In the genomic region with DNA sequence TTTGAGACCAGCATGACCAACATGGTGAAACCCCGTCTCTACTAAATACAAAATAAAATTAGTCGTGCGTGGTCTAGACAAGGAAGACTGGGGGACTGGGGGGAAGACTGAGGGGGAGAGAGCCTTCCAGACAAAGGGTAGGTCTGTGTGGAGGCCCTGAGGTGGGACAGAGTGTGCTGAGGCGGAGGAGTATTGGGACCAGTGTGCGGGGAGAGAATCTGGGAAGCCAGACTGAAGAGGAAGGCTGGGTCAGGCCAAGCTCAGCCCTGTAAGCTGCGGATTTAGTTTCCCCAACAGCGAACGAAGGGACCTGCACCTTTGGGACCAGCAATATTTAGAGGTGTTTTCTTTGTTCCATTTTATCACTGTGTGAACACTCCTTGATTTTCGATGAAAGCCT, we compare ENCODE assay signal across 23 cellular contexts. TPM values are rescaled to one million over a fixed set of nuclear protein-coding genes. Genes with fewer than 3 reads are reported as not detected.
DNase-seq lines count a peak whose midpoint lies in the region; ATAC-seq, FAIRE-seq and TF ChIP-seq lines count a peak whose summit lies in the region.
"Had no signal": no experiment of that assay in that cellular context is flagged by ENCODE, and none has a peak within 500 bp of the region (broad histone marks: within the 10 kb centered on the region; RNA-seq: fewer than 3 reads in every experiment).

No MANE protein-coding gene starts in this region.

- H4K8ac ChIP-seq in H1 (ENCODE audit: extremely low read depth, insufficient read depth, low read length) (peak overlapping the region; percentile 73), neuronal stem cell (ENCODE audit: low read depth, low read length) (peak overlapping the region; percentile 56)

- H3K56ac ChIP-seq in H1 (replicated peaks; ENCODE audit: insufficient read length, low read depth, low read length), result no peak overlapping the region

- H2BK120ac ChIP-seq in H1 (replicated peaks; ENCODE audit: low read depth, low read length) (no peak overlapping the region), neuronal stem cell (ENCODE audit: low read depth, low read length) (no peak overlapping the region)

- H3K4me2 ChIP-seq in H1 (ENCODE audit: insufficient read depth in 1 of 2, low read depth in 2 of 2, low read length in 2 of 2), result no peak overlapping the region
- H3K4me2 ChIP-seq in neuronal stem cell (ENCODE audit: insufficient read depth, low read length, poor library complexity, severe bottlenecking), result no peak overlapping the region

- TF ChIP-seq CTCF in H1 (IDR thresholded peaks at IDR 0.05; ENCODE audit: control extremely low read depth in 1 of 3, insufficient read depth in 1 of 3, low read depth in 1 of 3, low read length in 3 of 3), result no peak

- H4K5ac ChIP-seq in H1 (ENCODE audit: insufficient read length, low read depth, low read length), result no peak overlapping the region

- TF ChIP-seq POLR2A in H1 (IDR thresholded peaks at IDR 0.05; ENCODE audit: control extremely low read depth in 1 of 2, low read depth in 2 of 2, low read length in 2 of 2), result no peak

- DNase-seq in H1 (ENCODE audit: low read depth in 1 of 2, low spot score in 2 of 2) (no peak), neuronal stem cell (ENCODE audit: low spot score) (no peak), germinal center (ENCODE audit: low spot score) (no peak), UCSD-AML1 (lab: John Stamatoyannopoulos, UW; ENCODE audit: unreplicated experiment) (no peak)
- DNase-seq in stimulated activated naive CD4-positive, alpha-beta T cell (lab: John Stamatoyannopoulos, UW), result no peak
- DNase-seq: ACHN; C1 segment of cervical spinal cord; CD8-positive, alpha-beta memory T cell; DMS53; EL; GM23248; Karpas-422; MG63; NCI-H1092; NCI-H1436 treated with DMSO at 0.1 percent for 48 hours; NCI-H2029 treated with DMSO at 0.1 percent for 48 hours; NCI-H2171; NCI-H526 had no signal

- CTCF ChIA-PET in H1 (lab: Charles Lee; ENCODE audit: partially characterized antibody), result interaction anchor here (1.2 to 6.1 kb wide), 3 partner anchors 9 to 25 kb away, joined by 3 to 41 read pairs (median 4); no protein-coding TSS in a partner anchor

- H3K9ac ChIP-seq in H1 (replicated peaks in 1 of 4; ENCODE audit: extremely low read depth in 1 of 4, low read depth in 3 of 4, low read length in 3 of 4) (no peak overlapping the region), neuronal stem cell (ENCODE audit: low read depth, low read length, poor library complexity) (no peak overlapping the region)
- H3K9ac ChIP-seq: GM23248 had no signal

- H3K18ac ChIP-seq in H1 (ENCODE audit: extremely low read depth, low read length) (no peak overlapping the region), neuronal stem cell (ENCODE audit: low read length) (peak overlapping the region; percentile 67)

- POLR2A ChIA-PET in H1 (lab: Charles Lee; ENCODE audit: partially characterized antibody), result interaction anchor here (0.9 to 4.3 kb wide), 5 partner anchors 11 to 97 kb away, joined by 3 to 34 read pairs (median 3); a partner anchor contains a TSS

- TF ChIP-seq RAD21 in H1 (IDR thresholded peaks at IDR 0.05 in 1 of 2, conservative IDR thresholded peaks at IDR 0.05 in 1 of 2; ENCODE audit: low read depth in 2 of 2, low read length in 2 of 2), result no peak

- H3K9me3 ChIP-seq in H1 (ENCODE audit: insufficient read depth in 2 of 2, low read depth in 1 of 2, low read length in 1 of 2), result no peaks in the 10 kb centered on the region
- H3K9me3 ChIP-seq in neuronal stem cell (replicated peaks in 1 of 2; ENCODE audit: control insufficient read depth in 2 of 2, insufficient read depth in 1 of 2, low read depth in 1 of 2, low read length in 2 of 2), result no peaks in the 10 kb centered on the region

- H3K4me1 ChIP-seq in H1 (replicated peaks in 1 of 4; ENCODE audit: control insufficient read depth in 3 of 4, insufficient read depth in 4 of 4, low read length in 3 of 4) (peaks cover 0 to 4% (median under 1%) of the 10 kb centered on the region in 4 experiments; a peak in 2 of 7 replicates), neuronal stem cell (ENCODE audit: control insufficient read depth in 2 of 2, insufficient read depth in 1 of 2, low read depth in 1 of 2, low read length in 2 of 2) (peaks cover 4 to 7% of the 10 kb centered on the region in 2 donors)

- H3K4ac ChIP-seq in H1 (replicated peaks; ENCODE audit: insufficient read length, low read depth, low read length) (no peak overlapping the region), neuronal stem cell (ENCODE audit: low read length) (no peak overlapping the region)

- no peaks in the 10 kb centered on the region for H4K20me1 ChIP-seq in H1 (replicated peaks in 1 of 2; ENCODE audit: control insufficient read depth in 1 of 2, insufficient read depth in 2 of 2, low read length in 2 of 2)

- no peak overlapping the region for H4K91ac ChIP-seq in H1 (replicated peaks; ENCODE audit: insufficient read length, low read length)
- no peak overlapping the region for H4K91ac ChIP-seq in neuronal stem cell (ENCODE audit: low read depth, low read length, poor library complexity)

- no peak for FAIRE-seq in H1 (lab: Jason Lieb, UNC)
- FAIRE-seq: GM12878, GM19239 had no signal

- no peak overlapping the region for H2AK5ac ChIP-seq in H1 (ENCODE audit: low read depth, low read length)
- no peak overlapping the region for H2AK5ac ChIP-seq in neuronal stem cell (ENCODE audit: low read depth, low read length)

- ATAC-seq in SK-N-SH treated with all-trans-retinoic acid at 6 μM for 48 hours, result peak; percentile 28; the same call in 1 of the 3 replicates
- no peak for ATAC-seq in GM18861 (IDR thresholded peaks at IDR 0.05; ENCODE audit: unreplicated experiment)
- ATAC-seq: GM12878 had no signal

- no peaks in the 10 kb centered on the region for H3K79me2 ChIP-seq in H1 (ENCODE audit: control insufficient read depth in 1 of 2, insufficient read depth in 2 of 2, low read length in 2 of 2)

- H3K23ac ChIP-seq in H1 (ENCODE audit: insufficient read length), result no peak overlapping the region
- H3K23ac ChIP-seq in neuronal stem cell (ENCODE audit: low read depth, low read length, poor library complexity), result no peak overlapping the region

- H3K27ac ChIP-seq in H1 (ENCODE audit: low read depth, low read length) (no peak overlapping the region), neuronal stem cell (replicated peaks; ENCODE audit: low read length) (no peak overlapping the region)
- H3K27ac ChIP-seq: GM23248, HL-60 had no signal

- H2BK15ac ChIP-seq in H1 (ENCODE audit: low read length), result no peak overlapping the region
- H2BK15ac ChIP-seq in neuronal stem cell (ENCODE audit: low read length), result peak overlapping the region; percentile 92

- no peak overlapping the region for H3K4me3 ChIP-seq in H1 (ENCODE audit: extremely low read depth in 1 of 4, insufficient read depth in 2 of 4, low read depth in 3 of 4, low read length in 4 of 4)
- no peak overlapping the region for H3K4me3 ChIP-seq in neuronal stem cell (ENCODE audit: low read length in 2 of 2)
- H3K4me3 ChIP-seq: GM12878, GM23248, MG63 had no signal

- no peak overlapping the region for H2BK20ac ChIP-seq in H1 (ENCODE audit: low read length)

- no peaks in the 10 kb centered on the region for H3K36me3 ChIP-seq in H1 (ENCODE audit: control insufficient read depth in 2 of 4, insufficient read depth in 4 of 4, low read length in 3 of 4)
- no peaks in the 10 kb centered on the region for H3K36me3 ChIP-seq in neuronal stem cell (replicated peaks in 1 of 2; ENCODE audit: control insufficient read depth in 2 of 2, insufficient read depth in 2 of 2, low read length in 2 of 2)
- H3K36me3 ChIP-seq: MG63 had no signal

- H3K14ac ChIP-seq in H1 (ENCODE audit: insufficient read length) (no peak overlapping the region), neuronal stem cell (ENCODE audit: low read length) (no peak overlapping the region)

- no peaks in the 10 kb centered on the region for H3K79me1 ChIP-seq in H1 (ENCODE audit: low read depth, low read length)
- no peaks in the 10 kb centered on the region for H3K79me1 ChIP-seq in neuronal stem cell (ENCODE audit: low read depth, low read length)

- H2BK12ac ChIP-seq in H1 (ENCODE audit: low read depth, low read length) (no peak overlapping the region), neuronal stem cell (ENCODE audit: low read length) (no peak overlapping the region)

- TF ChIP-seq EP300 in H1 (IDR thresholded peaks at IDR 0.05; ENCODE audit: borderline replicate concordance in 1 of 2, low read depth in 2 of 2, low read length in 2 of 2), result no peak

- H3K23me2 ChIP-seq in H1 (ENCODE audit: low read depth, low read length), result no peaks in the 10 kb centered on the region

- H2AFZ ChIP-seq in H1 (ENCODE audit: low read length) (peak overlapping the region; percentile 1; the same call in 1 of the 2 replicates), neuronal stem cell (ENCODE audit: low read length) (peak overlapping the region; percentile 61)
- H2AFZ ChIP-seq: GM23248 had no signal

- H3K27me3 ChIP-seq in H1 (replicated peaks in 1 of 4; ENCODE audit: control insufficient read depth in 3 of 4, extremely low read depth in 1 of 4, insufficient read depth in 3 of 4, low read length in 3 of 4) (no peaks in the 10 kb centered on the region), neuronal stem cell (ENCODE audit: control insufficient read depth in 3 of 3, insufficient read depth in 3 of 3, low read depth in 1 of 3, low read length in 3 of 3) (peaks cover 0 to 2% (median 0%) of the 10 kb centered on the region in 3 experiments)
- H3K27me3 ChIP-seq: MG63 had no signal

- H2BK5ac ChIP-seq in H1 (ENCODE audit: low read depth, low read length), result no peak overlapping the region
- H2BK5ac ChIP-seq in neuronal stem cell (ENCODE audit: low read length), result no peak overlapping the region

- WGBS in H1 (ENCODE audit: extremely low coverage in 1 of 2, insufficient coverage in 1 of 2, insufficient read length in 1 of 2, insufficient replicate concordance in 2 of 2, low coverage in 1 of 2, low lambda C conversion rate in 2 of 2, missing lambda C conversion rate in 1 of 2), 2 experiments, result 93% methylated on average over 9 of the region's 9 CpGs; no CpG with 5 or more reads in 1 of the 2 experiments
- no CpG with 5 or more reads among the region's 9 CpGs for WGBS in neuronal stem cell (ENCODE audit: extremely low coverage in 2 of 2, insufficient read length in 2 of 2, insufficient replicate concordance in 1 of 2), 2 donors

RNA-seq across cellular contexts. Expression of a gene that starts 39.2 kb away (rescaled TPM):
- total RNA-seq in H1 (2021; fragmentation: NEBNext Ultra II Directional; extraction: Animal tissue kit (Norgen Biotek cat#: 25700)), result 23.8 and 26.1 TPM in 2 replicates
- polyA plus RNA-seq in H1 (2011; rRNA removed), result 15.8 and 16.2 TPM in 2 replicates
- polyA plus RNA-seq in H1 (2011; cell fraction: cytosol; rRNA removed), result 19.5 TPM
- 21.1 TPM for polyA plus RNA-seq in H1 (2011; cell fraction: nucleus; rRNA removed)
- 19.7 to 29.1 TPM (median 26.3 TPM) in 4 replicates for polyA plus RNA-seq in H1 (2012, experiment 1 of 2)
- 23.8 TPM for polyA plus RNA-seq in H1 (2012, experiment 2 of 2)
- polyA plus RNA-seq in H1 (2013, experiment 1 of 2), result 30.9 TPM
- 32.5 TPM for polyA plus RNA-seq in H1 (2013, experiment 2 of 2)
- 9.7 and 10.8 TPM in 2 replicates for polyA minus RNA-seq in H1 (2011; rRNA and poly(A)+ RNA removed)
- 6.0 TPM for polyA minus RNA-seq in H1 (2011; cell fraction: cytosol; rRNA and poly(A)+ RNA removed)
- 4.4 TPM for polyA minus RNA-seq in H1 (2011; cell fraction: nucleus; rRNA and poly(A)+ RNA removed)
- 8.0 TPM for polyA plus RNA-seq in neuronal stem cell (2013, experiment 1 of 2)
- 7.7 TPM for polyA plus RNA-seq in neuronal stem cell (2013, experiment 2 of 2)
- polyA plus RNA-seq: CD8-positive, alpha-beta memory T cell had no signal

RNA-seq across cellular contexts. Expression of a gene that starts 47.8 kb away (rescaled TPM):
- 361 and 377 TPM in 2 replicates for total RNA-seq in H1 (2021; fragmentation: NEBNext Ultra II Directional; extraction: Animal tissue kit (Norgen Biotek cat#: 25700))
- polyA plus RNA-seq in H1 (2011; rRNA removed), result 91.8 and 119 TPM in 2 replicates
- polyA plus RNA-seq in H1 (2011; cell fraction: cytosol; rRNA removed), result 116 TPM
- polyA plus RNA-seq in H1 (2011; cell fraction: nucleus; rRNA removed), result 183 TPM
- polyA plus RNA-seq in H1 (2012, experiment 1 of 2), result 169 to 191 TPM (median 182 TPM) in 4 replicates
- polyA plus RNA-seq in H1 (2012, experiment 2 of 2), result 19.7 TPM
- 282 TPM for polyA plus RNA-seq in H1 (2013, experiment 1 of 2)
- polyA plus RNA-seq in H1 (2013, experiment 2 of 2), result 348 TPM
- 196 and 261 TPM in 2 replicates for polyA minus RNA-seq in H1 (2011; rRNA and poly(A)+ RNA removed)
- polyA minus RNA-seq in H1 (2011; cell fraction: cytosol; rRNA and poly(A)+ RNA removed), result 193 TPM
- 317 TPM for polyA minus RNA-seq in H1 (2011; cell fraction: nucleus; rRNA and poly(A)+ RNA removed)
- polyA plus RNA-seq in neuronal stem cell (2013, experiment 1 of 2), result 72.7 TPM
- 73.3 TPM for polyA plus RNA-seq in neuronal stem cell (2013, experiment 2 of 2)
